Comparison of ENCODE assay signal across 1 cellular context in genomic region chr20:17456226-17456625, GRCh38.
TF ChIP-seq lines count a peak whose summit lies in the region.

No MANE protein-coding gene starts in this region.

TF ChIP-seq in HepG2, 621 proteins besides CTCF, POLR2A, EP300 and RAD21 (continued from another document):
- no peak for TF ChIP-seq HOMEZ (CRISPR knock-in tag; IDR thresholded peaks at IDR 0.05; ENCODE audit: low read depth)
TF ChIP-seq in HepG2: peak in this region for 1.
